In genomic region chr17:75779987-75780889, GRCh38 we compare ENCODE assay signal across 8 cellular contexts. TPM values are rescaled to one million over a fixed set of nuclear protein-coding genes. Genes with fewer than 3 reads are reported as not detected.
DNase-seq lines count a peak whose midpoint lies in the region; ATAC-seq and TF ChIP-seq lines count a peak whose summit lies in the region.

No MANE protein-coding gene starts in this region.

- H3K27ac Mint-ChIP-seq in natural killer cell, result peak overlapping the region; percentile 95 to 99

- no peaks in the 10 kb centered on the region for H3K27me3 ChIP-seq in BLaER1 treated with 17β-estradiol and CSF1 and Interleukin-3, amounts not matched to agents 10 nM and 100 nM
- H3K27me3 ChIP-seq in MG63 (no peaks in the 10 kb centered on the region), breast epithelium (no peaks in the 10 kb centered on the region)

- peaks cover 0 to 4% of the 10 kb centered on the region in 2 donors for H3K27me3 Mint-ChIP-seq in natural killer cell (ENCODE audit: low read depth in 2 of 2)

- peaks cover 63 to 70% of the 10 kb centered on the region in 2 donors for H3K4me1 Mint-ChIP-seq in natural killer cell

- peak overlapping the region in 7 of 11 experiments; percentile 14 to 59 (median 30); a peak in 6 of 22 replicates for H3K4me2 ChIP-seq in BLaER1 treated with 17β-estradiol and CSF1 and Interleukin-3, amounts not matched to agents 10 nM and 100 nM

- intact Hi-C loops in breast epithelium (cut with DNase I; ENCODE audit: low total_unique reads), result loop anchor here (10.0 kb wide), 1 partner anchor 65 kb away; the partner anchor contains the start of gene UNC13D
- intact Hi-C loops in natural killer cell (cut with micrococcal nuclease), result loop anchor here (1.0 to 10.0 kb wide), 5 partner anchors 15 to 947 kb away; partner anchors contain the start of genes GALK1, JMJD6, METTL23 and UBALD2

- H3K4me3 ChIP-seq in BLaER1 treated with 17β-estradiol and CSF1 and Interleukin-3, amounts not matched to agents 10 nM and 100 nM, result peak overlapping the region in 2 of 10 experiments; percentile 40 to 97; a peak in 3 of 20 replicates
- H3K4me3 ChIP-seq in MG63 (peak overlapping the region; percentile 9), breast epithelium (peak overlapping the region in 2 of 3 donors; percentile 7 to 74)

- ATAC-seq in natural killer cell (no peak), HG03196 (IDR thresholded peaks at IDR 0.05; ENCODE audit: unreplicated experiment) (no peak), HG03175 (IDR thresholded peaks at IDR 0.05; ENCODE audit: unreplicated experiment) (no peak)

- no peak for TF ChIP-seq POLR2A in breast epithelium (IDR thresholded peaks at IDR 0.05)

- no peak for DNase-seq in MG63
- no peak for DNase-seq in breast epithelium (ENCODE audit: low spot score in 2 of 2)
- no peak for DNase-seq in natural killer cell
- DNase-seq in GM19238 (ENCODE audit: insufficient read length, low spot score), result no peak
- DNase-seq in glomerular visceral epithelial cell (ENCODE audit: extremely low spot score), result no peak

- peak overlapping the region; percentile 99 for H3K4me3 Mint-ChIP-seq in natural killer cell

- H3K4me1 ChIP-seq in BLaER1 treated with 17β-estradiol and CSF1 and Interleukin-3, amounts not matched to agents 10 nM and 100 nM, result peaks cover 46 to 64% (median 55%) of the 10 kb centered on the region in 10 experiments
- H3K4me1 ChIP-seq in breast epithelium, result peaks cover 0 to 30% of the 10 kb centered on the region in 2 donors

- H3K9ac ChIP-seq in BLaER1 treated with 17β-estradiol and CSF1 and Interleukin-3, amounts not matched to agents 10 nM and 100 nM, result peak overlapping the region in 1 of 11 experiments; percentile 99; a peak in 1 of 22 replicates

- peak overlapping the region in 7 of 11 experiments; percentile 1 to 99 (median 53); a peak in 11 of 22 replicates for H3K27ac ChIP-seq in BLaER1 treated with 17β-estradiol and CSF1 and Interleukin-3, amounts not matched to agents 10 nM and 100 nM
- H3K27ac ChIP-seq in breast epithelium, result peak overlapping the region; percentile 53 to 94

- H4K20me1 ChIP-seq in BLaER1 treated with 17β-estradiol and CSF1 and Interleukin-3, amounts not matched to agents 10 nM and 100 nM, result peaks cover 42 to 43% (median 43%) of the 10 kb centered on the region in 11 experiments

- no peak for TF ChIP-seq CTCF in breast epithelium (IDR thresholded peaks at IDR 0.05)
- TF ChIP-seq CTCF in natural killer cell (IDR thresholded peaks at IDR 0.05), result no peak

- peaks cover 29% of the 10 kb centered on the region for H3K36me3 Mint-ChIP-seq in natural killer cell

- no peaks in the 10 kb centered on the region for H3K9me3 Mint-ChIP-seq in natural killer cell

- peaks cover 0 to 8% (median 6%) of the 10 kb centered on the region in 11 experiments; a peak in 7 of 22 replicates for H3K9me3 ChIP-seq in BLaER1 treated with 17β-estradiol and CSF1 and Interleukin-3, amounts not matched to agents 10 nM and 100 nM (replicated peaks in 1 of 11)
- H3K9me3 ChIP-seq in MG63 (no peaks in the 10 kb centered on the region), breast epithelium (no peaks in the 10 kb centered on the region)

- H3K36me3 ChIP-seq in BLaER1 treated with 17β-estradiol and CSF1 and Interleukin-3, amounts not matched to agents 10 nM and 100 nM, result peaks cover 38 to 40% (median 39%) of the 10 kb centered on the region in 11 experiments
- peaks cover 39% of the 10 kb centered on the region for H3K36me3 ChIP-seq in MG63
- no peaks in the 10 kb centered on the region for H3K36me3 ChIP-seq in breast epithelium

RNA-seq across cellular contexts. Expression of gene UNK, which starts 4.4 kb away (rescaled TPM):
- 16.0 and 48.1 TPM in 2 replicates for total RNA-seq in MG63 (2014; rRNA removed; shearing (Covaris generic); ENCODE audit: low replicate concordance)
- total RNA-seq in breast epithelium (10 to 100 TPM; 18.7 to 43.3 (median 28.5) TPM), natural killer cell (10 to 100 TPM; 44.2 to 51.3 (median 44.5) TPM)

RNA-seq across cellular contexts. Expression of gene GALK1, which starts 15.2 kb away (rescaled TPM):
- 30.4 and 51.1 TPM in 2 replicates for total RNA-seq in MG63 (2014; rRNA removed; shearing (Covaris generic); ENCODE audit: low replicate concordance)
- total RNA-seq in breast epithelium, result 10 to 100 TPM; 21.9 to 32.1 (median 24.9) TPM
- 10 to 100 TPM; 11.9 to 15.9 (median 12.6) TPM for total RNA-seq in natural killer cell

RNA-seq across cellular contexts. Expression of gene ITGB4, which starts 59.0 kb away (rescaled TPM):
- not detected in 2 replicates for total RNA-seq in MG63 (2014; rRNA removed; shearing (Covaris generic); ENCODE audit: low replicate concordance)
- 100 to 1,000 TPM in 1 of 3 donors, 10 to 100 TPM in 1, 1 to 10 TPM in 1; 9.8 to 125 (median 67.2) TPM for total RNA-seq in breast epithelium
- 1 to 10 TPM in 1 of 3 donors, under 1 TPM in 2; 0.38 to 1.0 (median 0.68) TPM for total RNA-seq in natural killer cell

Comparison
In these comparisons a context has a peak if more than half of its experiments do, and no peak if none do; other contexts are left out.
1. RNA of gene ITGB4, which starts 59.0 kb away (total RNA-seq): 9.8 to 125 TPM in breast epithelium; 0.38 to 1.0 TPM in natural killer cell and not detected in MG63; every median in the first group is over 4 times any median in the second.